In genomic region chr15:66701422-66702034, GRCh38 we compare ENCODE assay signal across 8 cellular contexts. TPM values are rescaled to one million over a fixed set of nuclear protein-coding genes. Genes with fewer than 3 reads are reported as not detected.
DNase-seq lines count a peak whose midpoint lies in the region; ATAC-seq and TF ChIP-seq lines count a peak whose summit lies in the region.

No MANE protein-coding gene starts in this region.

- H3K79me2 ChIP-seq in OCI-LY7 (ENCODE audit: insufficient read depth, low read depth, low read length) (no peaks in the 10 kb centered on the region), hepatocyte (peaks cover 40% of the 10 kb centered on the region)

- H3K9me3 ChIP-seq in OCI-LY7 (ENCODE audit: low read length) (no peaks in the 10 kb centered on the region), hepatocyte (ENCODE audit: low read depth) (no peaks in the 10 kb centered on the region)

- no peak for DNase-seq in T-helper 1 cell
- DNase-seq in OCI-LY7 (ENCODE audit: low spot score), result no peak
- DNase-seq in amniotic stem cell (lab: John Stamatoyannopoulos, UW), result peak; percentile 55
- DNase-seq in hepatocyte (ENCODE audit: low spot score), result no peak
- no peak for DNase-seq in skeletal muscle cell (ENCODE audit: low read depth)
- DNase-seq in DMS153 (lab: John Stamatoyannopoulos, UW), result no peak

- ATAC-seq in HG02840 (IDR thresholded peaks at IDR 0.05; ENCODE audit: low FRiP score, unreplicated experiment), result peak; percentile 31

- H3K4me1 ChIP-seq in OCI-LY7 (ENCODE audit: insufficient read depth, low read length, poor library complexity, severe bottlenecking) (peaks cover 38% of the 10 kb centered on the region), hepatocyte (ENCODE audit: insufficient read depth) (peaks cover 26% of the 10 kb centered on the region)

- peaks cover 18% of the 10 kb centered on the region for H3K4me1 Mint-ChIP-seq in T-helper 1 cell treated with Interleukin-12 subunit alpha and Interleukin-12 subunit beta and Interleukin-4 antibody, amounts not matched to agents 30 μg/mL and 1 μg/mL, for 36 hours (ENCODE audit: low read depth)

- TF ChIP-seq CTCF in OCI-LY7 (conservative IDR thresholded peaks at IDR 0.05; ENCODE audit: low read length) (no peak), hepatocyte (IDR thresholded peaks at IDR 0.05; ENCODE audit: poor library complexity) (no peak)

- H3K4me3 ChIP-seq in OCI-LY7 (ENCODE audit: low read depth, low read length, poor library complexity, severe bottlenecking), result peak overlapping the region; percentile 77
- H3K4me3 ChIP-seq in hepatocyte, result peak overlapping the region; percentile 50
- H3K4me3 ChIP-seq in skeletal muscle cell (ENCODE audit: low read depth, low read length), result peak overlapping the region; percentile 66

- no peaks in the 10 kb centered on the region for H3K36me3 Mint-ChIP-seq in T-helper 1 cell treated with Interleukin-12 subunit alpha and Interleukin-12 subunit beta and Interleukin-4 antibody, amounts not matched to agents 30 μg/mL and 1 μg/mL, for 36 hours (ENCODE audit: low read depth)

- intact Hi-C loops in OCI-LY7 (cut with micrococcal nuclease; ENCODE audit: unreplicated experiment), result loop anchor here (1.0 to 10.0 kb wide), 7 partner anchors 13 to 409 kb away; partner anchors contain the start of genes DIS3L, RPL4 and ZWILCH

- 2% methylated on average over 47 of the region's 48 CpGs for whole genome bisulfite sequencing in hepatocyte (ENCODE audit: low lambda C conversion rate, missing lambda C conversion rate)

- H3K27ac ChIP-seq in OCI-LY7 (ENCODE audit: low read depth, low read length, poor library complexity, severe bottlenecking) (peak overlapping the region; percentile 84), hepatocyte (peak overlapping the region; percentile 95)

- H2AFZ ChIP-seq in OCI-LY7 (ENCODE audit: low read length) (peak overlapping the region; percentile 71), hepatocyte (peak overlapping the region; percentile 62)

- H3K9me2 ChIP-seq in OCI-LY7 (ENCODE audit: insufficient read depth, low read length), result no peaks in the 10 kb centered on the region
- no peaks in the 10 kb centered on the region for H3K9me2 ChIP-seq in hepatocyte (replicated peaks; ENCODE audit: insufficient read depth)

- H3K9me3 Mint-ChIP-seq in T-helper 1 cell treated with Interleukin-12 subunit alpha and Interleukin-12 subunit beta and Interleukin-4 antibody, amounts not matched to agents 30 μg/mL and 1 μg/mL, for 36 hours, result no peaks in the 10 kb centered on the region

- H3K36me3 ChIP-seq in OCI-LY7 (ENCODE audit: insufficient read depth, low read length) (no peaks in the 10 kb centered on the region), hepatocyte (replicated peaks; ENCODE audit: insufficient read depth, low read depth) (no peaks in the 10 kb centered on the region)

- POLR2A ChIA-PET in OCI-LY7 (lab: Charles Lee), result interaction anchor here (0.6 to 2.2 kb wide), 6 partner anchors 9 to 1863 kb away, joined by 5 to 17 read pairs (median 8); no protein-coding TSS in a partner anchor

- no TSS peak for BruUV-seq in OCI-LY7 (replicated peaks; lab: Mats Ljungman, UMichigan)

- H3K27me3 Mint-ChIP-seq in T-helper 1 cell treated with Interleukin-12 subunit alpha and Interleukin-12 subunit beta and Interleukin-4 antibody, amounts not matched to agents 30 μg/mL and 1 μg/mL, for 36 hours (ENCODE audit: low read depth), result peaks cover 30% of the 10 kb centered on the region

- H3K4me2 ChIP-seq in OCI-LY7 (ENCODE audit: low read length), result peak overlapping the region; percentile 88
- peak overlapping the region; percentile 92 for H3K4me2 ChIP-seq in hepatocyte

- peak overlapping the region; percentile 77 for H3K27ac Mint-ChIP-seq in T-helper 1 cell treated with Interleukin-12 subunit alpha and Interleukin-12 subunit beta and Interleukin-4 antibody, amounts not matched to agents 30 μg/mL and 1 μg/mL, for 36 hours

- H4K20me1 ChIP-seq in OCI-LY7 (ENCODE audit: insufficient read depth, low read length), result no peaks in the 10 kb centered on the region
- H4K20me1 ChIP-seq in hepatocyte (ENCODE audit: insufficient read depth, poor library complexity, severe bottlenecking), result peaks cover 32% of the 10 kb centered on the region

- peak overlapping the region; percentile 93 for H3K4me3 Mint-ChIP-seq in T-helper 1 cell treated with Interleukin-12 subunit alpha and Interleukin-12 subunit beta and Interleukin-4 antibody, amounts not matched to agents 30 μg/mL and 1 μg/mL, for 36 hours

- no peaks in the 10 kb centered on the region for H3K27me3 ChIP-seq in hepatocyte

- CTCF ChIA-PET in OCI-LY7 (lab: Charles Lee; ENCODE audit: unreplicated experiment), result no interaction called here

RNA-seq across cellular contexts. Expression of gene SMAD6, which starts 0.5 kb away (rescaled TPM):
- total RNA-seq in OCI-LY7 (2014; rRNA removed; shearing (Covaris generic)), result 15.3 and 16.1 TPM in 2 replicates
- 11.8 and 14.6 TPM in 2 replicates for total RNA-seq in OCI-LY7 (2022)
- total RNA-seq in hepatocyte, result 26.4 and 35.4 TPM in 2 replicates
- 24.2 and 26.6 TPM in 2 replicates for polyA plus RNA-seq in hepatocyte
